Comparison of ENCODE assay signal across 1 cellular context in the genomic region with DNA sequence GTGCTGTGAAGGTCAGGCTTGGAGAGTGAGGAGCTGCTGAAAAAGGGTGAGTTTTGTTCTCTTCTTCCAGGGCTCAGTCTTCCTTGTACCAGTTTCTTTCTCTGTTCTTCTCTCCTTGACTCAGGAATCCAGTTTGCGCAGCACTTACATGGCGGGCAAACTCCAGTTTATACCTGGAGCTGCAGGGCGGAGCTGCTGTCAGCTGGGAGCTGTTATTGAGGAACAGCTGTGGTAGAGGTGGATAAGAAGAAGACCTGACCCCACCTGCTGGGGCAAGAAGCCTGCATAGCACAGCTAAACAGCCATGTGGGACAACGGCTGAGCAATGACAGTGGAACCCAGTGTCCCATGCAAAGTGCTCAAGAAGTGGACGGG.
TF ChIP-seq lines count a peak whose summit lies in the region.

No MANE protein-coding gene starts in this region.

TF ChIP-seq in K562, 482 proteins besides CTCF, POLR2A, EP300 and RAD21:
- TF ChIP-seq CBFA2T3 (IDR thresholded peaks at IDR 0.05) = 0 out of 2 replicates have a peak, but pooled peaks have one; percentile 22
- no peak for TF ChIP-seq ZNF77 (CRISPR knock-in tag; IDR thresholded peaks at IDR 0.05)
- TF ChIP-seq RBBP5 (IDR thresholded peaks at IDR 0.05; ENCODE audit: borderline replicate concordance, insufficient read depth, low read length, poor library complexity, severe bottlenecking) = peak; percentile 2
- TF ChIP-seq, protein P1, sequence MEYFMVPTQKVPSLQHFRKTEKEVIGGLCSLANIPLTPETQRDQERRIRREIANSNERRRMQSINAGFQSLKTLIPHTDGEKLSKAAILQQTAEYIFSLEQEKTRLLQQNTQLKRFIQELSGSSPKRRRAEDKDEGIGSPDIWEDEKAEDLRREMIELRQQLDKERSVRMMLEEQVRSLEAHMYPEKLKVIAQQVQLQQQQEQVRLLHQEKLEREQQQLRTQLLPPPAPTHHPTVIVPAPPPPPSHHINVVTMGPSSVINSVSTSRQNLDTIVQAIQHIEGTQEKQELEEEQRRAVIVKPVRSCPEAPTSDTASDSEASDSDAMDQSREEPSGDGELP (CRISPR knock-in tag; IDR thresholded peaks at IDR 0.05; ENCODE audit: borderline replicate concordance) = peak; percentile 34; the same call in 1 of the 2 replicates
- TF ChIP-seq DACH1 (IDR thresholded peaks at IDR 0.05; ENCODE audit: partially characterized antibody) = peak; percentile 39
